ENCODE assay signal across 1 cellular context in the genomic region with DNA sequence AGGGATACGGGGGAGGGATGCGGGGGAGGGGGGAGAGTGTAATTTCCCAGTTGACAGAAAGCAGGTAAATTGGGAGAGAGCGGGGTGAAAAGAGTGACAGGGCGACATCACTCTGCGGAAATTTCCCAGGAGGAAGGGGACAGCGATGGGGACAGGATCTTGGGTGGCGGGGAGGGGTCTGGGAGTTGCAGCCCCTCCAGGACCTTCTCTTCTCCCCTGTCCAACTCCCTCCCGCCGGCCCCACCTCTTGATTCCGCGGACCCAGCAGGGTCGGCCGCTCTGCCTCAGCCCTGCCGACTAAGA.
TF ChIP-seq lines count a peak whose summit lies in the region.

No MANE protein-coding gene starts in this region.

TF ChIP-seq in K562, 482 proteins besides CTCF, POLR2A, EP300 and RAD21 (continued from another document):
- TF ChIP-seq ZNF41 (CRISPR knock-in tag; conservative IDR thresholded peaks at IDR 0.05) (no peak), CEBPZ (IDR thresholded peaks at IDR 0.05; ENCODE audit: borderline replicate concordance, low read depth, low read length) (no peak), ESRRB (CRISPR knock-in tag; IDR thresholded peaks at IDR 0.05; ENCODE audit: borderline replicate concordance) (no peak), ADNP (tag; IDR thresholded peaks at IDR 0.05) (no peak), POLR3A (IDR thresholded peaks at IDR 0.05; ENCODE audit: borderline replicate concordance, extremely low read depth, insufficient read depth, insufficient read length) (no peak)
